Comparison of ENCODE assay signal across 1 cellular context in the genomic region with DNA sequence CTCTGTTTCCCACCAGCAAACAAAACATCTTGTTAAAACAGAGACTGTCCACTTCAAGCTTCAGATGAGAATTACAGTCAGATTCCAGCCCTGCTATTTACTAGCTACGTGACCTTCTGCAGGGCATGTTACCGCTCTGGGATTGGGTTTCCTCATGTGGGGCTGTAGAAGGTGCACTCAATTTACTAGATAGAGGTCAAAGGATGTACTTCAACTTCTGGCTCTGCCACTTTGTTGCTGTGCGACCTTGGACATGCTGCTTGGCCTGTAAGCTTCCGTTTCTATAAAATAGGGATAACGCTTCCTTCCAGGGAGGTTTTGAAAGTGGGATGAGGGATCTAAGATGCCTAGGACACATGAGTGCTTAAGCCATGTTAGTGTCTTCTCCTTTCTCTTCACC.
A peak's percentile ranks its signal among the peaks of the same experiment; 100 is the strongest.
TF ChIP-seq lines count a peak whose summit lies in the region.

No MANE protein-coding gene starts in this region.

TF ChIP-seq in HepG2, 621 proteins besides CTCF, POLR2A, EP300 and RAD21 (continued from another document):
- TF ChIP-seq ZNF709 (CRISPR knock-in tag; IDR thresholded peaks at IDR 0.05) (no peak), ZNF451 (CRISPR knock-in tag; IDR thresholded peaks at IDR 0.05) (no peak), ZEB1 (IDR thresholded peaks at IDR 0.05; ENCODE audit: insufficient replicate concordance, low read depth) (no peak), TCF7 (IDR thresholded peaks at IDR 0.05; ENCODE audit: low read depth) (0 out of 2 replicates have a peak, but pooled peaks have one; percentile 12), ZNF562 (CRISPR knock-in tag; IDR thresholded peaks at IDR 0.05; ENCODE audit: borderline replicate concordance) (no peak), ZMAT3 (CRISPR knock-in tag; conservative IDR thresholded peaks at IDR 0.05) (no peak; the same call in 1 of the 2 replicates), ZFY (CRISPR knock-in tag; IDR thresholded peaks at IDR 0.05) (0 out of 2 replicates have a peak, but pooled peaks have one; percentile 21), NBN (conservative IDR thresholded peaks at IDR 0.05) (no peak), FOXO1 (CRISPR knock-in tag; IDR thresholded peaks at IDR 0.05) (peak; percentile 55; the same call in 1 of the 2 replicates), ZNF570 (CRISPR knock-in tag; IDR thresholded peaks at IDR 0.05; ENCODE audit: borderline replicate concordance) (no peak), ZNF234 (CRISPR knock-in tag; conservative IDR thresholded peaks at IDR 0.05) (no peak), ATF1 (CRISPR knock-in tag; IDR thresholded peaks at IDR 0.05) (no peak; the same call in 1 of the 2 replicates), PITX1 (CRISPR knock-in tag; IDR thresholded peaks at IDR 0.05) (0 out of 2 replicates have a peak, but pooled peaks have one; percentile 27), NFRKB (IDR thresholded peaks at IDR 0.05) (no peak), ZNF292 (CRISPR knock-in tag; IDR thresholded peaks at IDR 0.05; ENCODE audit: borderline replicate concordance, low read depth) (no peak; the same call in 1 of the 2 replicates), ZNF850 (CRISPR knock-in tag; conservative IDR thresholded peaks at IDR 0.05) (no peak), MAFK (conservative IDR thresholded peaks at IDR 0.05 in 1 of 2, IDR thresholded peaks at IDR 0.05 in 1 of 2; ENCODE audit: low read length in 2 of 2) (no peak), STAT5B (CRISPR knock-in tag; IDR thresholded peaks at IDR 0.05) (no peak), NRL (CRISPR knock-in tag; IDR thresholded peaks at IDR 0.05; ENCODE audit: borderline replicate concordance) (no peak), ZNF549 (CRISPR knock-in tag; IDR thresholded peaks at IDR 0.05) (no peak), SP5 (CRISPR knock-in tag; IDR thresholded peaks at IDR 0.05; ENCODE audit: borderline replicate concordance, low read depth) (no peak), HMG20A (CRISPR knock-in tag; IDR thresholded peaks at IDR 0.05; ENCODE audit: borderline replicate concordance) (no peak)
- TF ChIP-seq, protein P1, sequence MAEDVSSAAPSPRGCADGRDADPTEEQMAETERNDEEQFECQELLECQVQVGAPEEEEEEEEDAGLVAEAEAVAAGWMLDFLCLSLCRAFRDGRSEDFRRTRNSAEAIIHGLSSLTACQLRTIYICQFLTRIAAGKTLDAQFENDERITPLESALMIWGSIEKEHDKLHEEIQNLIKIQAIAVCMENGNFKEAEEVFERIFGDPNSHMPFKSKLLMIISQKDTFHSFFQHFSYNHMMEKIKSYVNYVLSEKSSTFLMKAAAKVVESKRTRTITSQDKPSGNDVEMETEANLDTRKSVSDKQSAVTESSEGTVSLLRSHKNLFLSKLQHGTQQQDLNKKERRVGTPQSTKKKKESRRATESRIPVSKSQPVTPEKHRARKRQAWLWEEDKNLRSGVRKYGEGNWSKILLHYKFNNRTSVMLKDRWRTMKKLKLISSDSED (CRISPR knock-in tag; IDR thresholded peaks at IDR 0.05) = no peak
- TF ChIP-seq, protein P2, sequence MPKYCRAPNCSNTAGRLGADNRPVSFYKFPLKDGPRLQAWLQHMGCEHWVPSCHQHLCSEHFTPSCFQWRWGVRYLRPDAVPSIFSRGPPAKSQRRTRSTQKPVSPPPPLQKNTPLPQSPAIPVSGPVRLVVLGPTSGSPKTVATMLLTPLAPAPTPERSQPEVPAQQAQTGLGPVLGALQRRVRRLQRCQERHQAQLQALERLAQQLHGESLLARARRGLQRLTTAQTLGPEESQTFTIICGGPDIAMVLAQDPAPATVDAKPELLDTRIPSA (CRISPR knock-in tag; IDR thresholded peaks at IDR 0.05; ENCODE audit: borderline replicate concordance) = no peak
- TF ChIP-seq, protein P3, sequence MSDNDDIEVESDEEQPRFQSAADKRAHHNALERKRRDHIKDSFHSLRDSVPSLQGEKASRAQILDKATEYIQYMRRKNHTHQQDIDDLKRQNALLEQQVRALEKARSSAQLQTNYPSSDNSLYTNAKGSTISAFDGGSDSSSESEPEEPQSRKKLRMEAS (IDR thresholded peaks at IDR 0.05) = peak; percentile 33; the same call in 1 of the 2 replicates
- TF ChIP-seq, protein P4, sequence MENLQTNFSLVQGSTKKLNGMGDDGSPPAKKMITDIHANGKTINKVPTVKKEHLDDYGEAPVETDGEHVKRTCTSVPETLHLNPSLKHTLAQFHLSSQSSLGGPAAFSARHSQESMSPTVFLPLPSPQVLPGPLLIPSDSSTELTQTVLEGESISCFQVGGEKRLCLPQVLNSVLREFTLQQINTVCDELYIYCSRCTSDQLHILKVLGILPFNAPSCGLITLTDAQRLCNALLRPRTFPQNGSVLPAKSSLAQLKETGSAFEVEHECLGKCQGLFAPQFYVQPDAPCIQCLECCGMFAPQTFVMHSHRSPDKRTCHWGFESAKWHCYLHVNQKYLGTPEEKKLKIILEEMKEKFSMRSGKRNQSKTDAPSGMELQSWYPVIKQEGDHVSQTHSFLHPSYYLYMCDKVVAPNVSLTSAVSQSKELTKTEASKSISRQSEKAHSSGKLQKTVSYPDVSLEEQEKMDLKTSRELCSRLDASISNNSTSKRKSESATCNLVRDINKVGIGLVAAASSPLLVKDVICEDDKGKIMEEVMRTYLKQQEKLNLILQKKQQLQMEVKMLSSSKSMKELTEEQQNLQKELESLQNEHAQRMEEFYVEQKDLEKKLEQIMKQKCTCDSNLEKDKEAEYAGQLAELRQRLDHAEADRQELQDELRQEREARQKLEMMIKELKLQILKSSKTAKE (CRISPR knock-in tag; IDR thresholded peaks at IDR 0.05; ENCODE audit: borderline replicate concordance) = peak; percentile 74
- TF ChIP-seq, protein P5, sequence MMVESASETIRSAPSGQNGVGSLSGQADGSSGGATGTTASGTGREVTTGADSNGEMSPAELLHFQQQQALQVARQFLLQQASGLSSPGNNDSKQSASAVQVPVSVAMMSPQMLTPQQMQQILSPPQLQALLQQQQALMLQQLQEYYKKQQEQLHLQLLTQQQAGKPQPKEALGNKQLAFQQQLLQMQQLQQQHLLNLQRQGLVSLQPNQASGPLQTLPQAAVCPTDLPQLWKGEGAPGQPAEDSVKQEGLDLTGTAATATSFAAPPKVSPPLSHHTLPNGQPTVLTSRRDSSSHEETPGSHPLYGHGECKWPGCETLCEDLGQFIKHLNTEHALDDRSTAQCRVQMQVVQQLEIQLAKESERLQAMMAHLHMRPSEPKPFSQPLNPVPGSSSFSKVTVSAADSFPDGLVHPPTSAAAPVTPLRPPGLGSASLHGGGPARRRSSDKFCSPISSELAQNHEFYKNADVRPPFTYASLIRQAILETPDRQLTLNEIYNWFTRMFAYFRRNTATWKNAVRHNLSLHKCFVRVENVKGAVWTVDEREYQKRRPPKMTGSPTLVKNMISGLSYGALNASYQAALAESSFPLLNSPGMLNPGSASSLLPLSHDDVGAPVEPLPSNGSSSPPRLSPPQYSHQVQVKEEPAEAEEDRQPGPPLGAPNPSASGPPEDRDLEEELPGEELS (CRISPR knock-in tag; IDR thresholded peaks at IDR 0.05) = peak; percentile 84
- TF ChIP-seq, protein P6, sequence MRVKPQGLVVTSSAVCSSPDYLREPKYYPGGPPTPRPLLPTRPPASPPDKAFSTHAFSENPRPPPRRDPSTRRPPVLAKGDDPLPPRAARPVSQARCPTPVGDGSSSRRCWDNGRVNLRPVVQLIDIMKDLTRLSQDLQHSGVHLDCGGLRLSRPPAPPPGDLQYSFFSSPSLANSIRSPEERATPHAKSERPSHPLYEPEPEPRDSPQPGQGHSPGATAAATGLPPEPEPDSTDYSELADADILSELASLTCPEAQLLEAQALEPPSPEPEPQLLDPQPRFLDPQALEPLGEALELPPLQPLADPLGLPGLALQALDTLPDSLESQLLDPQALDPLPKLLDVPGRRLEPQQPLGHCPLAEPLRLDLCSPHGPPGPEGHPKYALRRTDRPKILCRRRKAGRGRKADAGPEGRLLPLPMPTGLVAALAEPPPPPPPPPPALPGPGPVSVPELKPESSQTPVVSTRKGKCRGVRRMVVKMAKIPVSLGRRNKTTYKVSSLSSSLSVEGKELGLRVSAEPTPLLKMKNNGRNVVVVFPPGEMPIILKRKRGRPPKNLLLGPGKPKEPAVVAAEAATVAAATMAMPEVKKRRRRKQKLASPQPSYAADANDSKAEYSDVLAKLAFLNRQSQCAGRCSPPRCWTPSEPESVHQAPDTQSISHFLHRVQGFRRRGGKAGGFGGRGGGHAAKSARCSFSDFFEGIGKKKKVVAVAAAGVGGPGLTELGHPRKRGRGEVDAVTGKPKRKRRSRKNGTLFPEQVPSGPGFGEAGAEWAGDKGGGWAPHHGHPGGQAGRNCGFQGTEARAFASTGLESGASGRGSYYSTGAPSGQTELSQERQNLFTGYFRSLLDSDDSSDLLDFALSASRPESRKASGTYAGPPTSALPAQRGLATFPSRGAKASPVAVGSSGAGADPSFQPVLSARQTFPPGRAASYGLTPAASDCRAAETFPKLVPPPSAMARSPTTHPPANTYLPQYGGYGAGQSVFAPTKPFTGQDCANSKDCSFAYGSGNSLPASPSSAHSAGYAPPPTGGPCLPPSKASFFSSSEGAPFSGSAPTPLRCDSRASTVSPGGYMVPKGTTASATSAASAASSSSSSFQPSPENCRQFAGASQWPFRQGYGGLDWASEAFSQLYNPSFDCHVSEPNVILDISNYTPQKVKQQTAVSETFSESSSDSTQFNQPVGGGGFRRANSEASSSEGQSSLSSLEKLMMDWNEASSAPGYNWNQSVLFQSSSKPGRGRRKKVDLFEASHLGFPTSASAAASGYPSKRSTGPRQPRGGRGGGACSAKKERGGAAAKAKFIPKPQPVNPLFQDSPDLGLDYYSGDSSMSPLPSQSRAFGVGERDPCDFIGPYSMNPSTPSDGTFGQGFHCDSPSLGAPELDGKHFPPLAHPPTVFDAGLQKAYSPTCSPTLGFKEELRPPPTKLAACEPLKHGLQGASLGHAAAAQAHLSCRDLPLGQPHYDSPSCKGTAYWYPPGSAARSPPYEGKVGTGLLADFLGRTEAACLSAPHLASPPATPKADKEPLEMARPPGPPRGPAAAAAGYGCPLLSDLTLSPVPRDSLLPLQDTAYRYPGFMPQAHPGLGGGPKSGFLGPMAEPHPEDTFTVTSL (CRISPR knock-in tag; IDR thresholded peaks at IDR 0.05; ENCODE audit: borderline replicate concordance) = peak; percentile 79; the same call in 1 of the 2 replicates
